ENCODE assay signal across 1 cellular context in the genomic region with DNA sequence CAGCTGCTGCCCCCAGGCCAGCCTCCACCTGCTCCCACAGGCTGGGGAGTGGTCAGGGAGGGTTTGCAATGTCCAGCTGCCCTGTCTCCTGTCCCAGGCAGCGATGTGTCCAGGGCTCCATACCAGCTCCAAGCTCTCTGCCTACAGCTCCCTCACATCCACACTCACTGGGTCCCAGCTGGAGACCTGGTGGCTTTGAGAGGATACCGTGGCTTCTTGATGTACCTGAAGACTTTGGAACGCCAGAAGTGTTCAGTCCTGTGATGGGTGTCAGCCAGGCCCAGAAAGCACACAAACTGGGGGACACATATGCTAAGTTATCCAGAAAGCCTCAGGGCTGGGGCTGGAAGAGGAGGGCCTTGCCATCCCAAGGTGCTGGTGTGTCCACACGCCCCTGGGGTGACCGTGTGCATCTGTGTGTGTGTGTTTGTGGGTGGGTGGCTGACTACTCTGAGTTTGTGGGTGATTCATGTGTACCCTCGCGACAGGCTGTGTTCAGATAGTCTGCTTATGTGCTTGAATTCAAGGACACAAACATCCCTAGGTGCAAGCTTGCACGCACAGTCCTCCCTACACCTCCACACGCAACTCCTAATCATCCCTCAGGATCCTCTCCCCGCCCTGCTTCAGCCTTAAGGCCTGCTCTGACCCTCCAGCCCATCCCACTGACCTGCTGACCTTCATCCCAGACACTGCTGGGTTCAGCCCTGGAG.
TF ChIP-seq lines count a peak whose summit lies in the region.

No MANE protein-coding gene starts in this region.

TF ChIP-seq in HepG2, 621 proteins besides CTCF, POLR2A, EP300 and RAD21 (continues in another document):
- TF ChIP-seq, protein P1, sequence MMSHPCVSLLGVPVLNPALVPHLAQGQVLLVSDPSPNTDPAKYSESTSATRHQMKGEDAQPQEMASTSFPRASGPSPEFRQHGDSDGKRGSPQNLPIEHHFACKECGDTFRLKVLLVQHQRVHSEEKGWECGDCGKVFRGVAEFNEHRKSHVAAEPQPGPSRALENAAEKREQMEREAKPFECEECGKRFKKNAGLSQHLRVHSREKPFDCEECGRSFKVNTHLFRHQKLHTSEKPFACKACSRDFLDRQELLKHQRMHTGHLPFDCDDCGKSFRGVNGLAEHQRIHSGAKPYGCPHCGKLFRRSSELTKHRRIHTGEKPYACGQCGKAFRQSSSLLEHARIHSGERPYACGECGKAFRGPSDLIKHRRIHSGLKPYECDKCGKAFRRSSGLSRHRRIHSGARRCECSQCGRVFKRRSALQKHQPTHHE (CRISPR knock-in tag; IDR thresholded peaks at IDR 0.05; ENCODE audit: borderline replicate concordance), result no peak
- peak; percentile 88 for TF ChIP-seq MEIS1 (CRISPR knock-in tag; IDR thresholded peaks at IDR 0.05; ENCODE audit: borderline replicate concordance)
- TF ChIP-seq, protein P2, sequence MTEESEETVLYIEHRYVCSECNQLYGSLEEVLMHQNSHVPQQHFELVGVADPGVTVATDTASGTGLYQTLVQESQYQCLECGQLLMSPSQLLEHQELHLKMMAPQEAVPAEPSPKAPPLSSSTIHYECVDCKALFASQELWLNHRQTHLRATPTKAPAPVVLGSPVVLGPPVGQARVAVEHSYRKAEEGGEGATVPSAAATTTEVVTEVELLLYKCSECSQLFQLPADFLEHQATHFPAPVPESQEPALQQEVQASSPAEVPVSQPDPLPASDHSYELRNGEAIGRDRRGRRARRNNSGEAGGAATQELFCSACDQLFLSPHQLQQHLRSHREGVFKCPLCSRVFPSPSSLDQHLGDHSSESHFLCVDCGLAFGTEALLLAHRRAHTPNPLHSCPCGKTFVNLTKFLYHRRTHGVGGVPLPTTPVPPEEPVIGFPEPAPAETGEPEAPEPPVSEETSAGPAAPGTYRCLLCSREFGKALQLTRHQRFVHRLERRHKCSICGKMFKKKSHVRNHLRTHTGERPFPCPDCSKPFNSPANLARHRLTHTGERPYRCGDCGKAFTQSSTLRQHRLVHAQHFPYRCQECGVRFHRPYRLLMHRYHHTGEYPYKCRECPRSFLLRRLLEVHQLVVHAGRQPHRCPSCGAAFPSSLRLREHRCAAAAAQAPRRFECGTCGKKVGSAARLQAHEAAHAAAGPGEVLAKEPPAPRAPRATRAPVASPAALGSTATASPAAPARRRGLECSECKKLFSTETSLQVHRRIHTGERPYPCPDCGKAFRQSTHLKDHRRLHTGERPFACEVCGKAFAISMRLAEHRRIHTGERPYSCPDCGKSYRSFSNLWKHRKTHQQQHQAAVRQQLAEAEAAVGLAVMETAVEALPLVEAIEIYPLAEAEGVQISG (CRISPR knock-in tag; IDR thresholded peaks at IDR 0.05), result no peak
- TF ChIP-seq CHCHD3 (CRISPR knock-in tag; IDR thresholded peaks at IDR 0.05), result no peak
- no peak for TF ChIP-seq ZNF468 (CRISPR knock-in tag; IDR thresholded peaks at IDR 0.05)
- no peak for TF ChIP-seq ZNF343 (CRISPR knock-in tag; IDR thresholded peaks at IDR 0.05)
- TF ChIP-seq PHF21A (CRISPR knock-in tag; IDR thresholded peaks at IDR 0.05), result no peak
- no peak for TF ChIP-seq REL (CRISPR knock-in tag; conservative IDR thresholded peaks at IDR 0.05)
- TF ChIP-seq, protein P3, sequence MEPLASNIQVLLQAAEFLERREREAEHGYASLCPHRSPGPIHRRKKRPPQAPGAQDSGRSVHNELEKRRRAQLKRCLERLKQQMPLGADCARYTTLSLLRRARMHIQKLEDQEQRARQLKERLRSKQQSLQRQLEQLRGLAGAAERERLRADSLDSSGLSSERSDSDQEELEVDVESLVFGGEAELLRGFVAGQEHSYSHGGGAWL (CRISPR knock-in tag; IDR thresholded peaks at IDR 0.05), result no peak
- 0 out of 2 replicates have a peak, but pooled peaks have one; percentile 17 for TF ChIP-seq GABPB1 (CRISPR knock-in tag; IDR thresholded peaks at IDR 0.05)
- TF ChIP-seq, protein P4, sequence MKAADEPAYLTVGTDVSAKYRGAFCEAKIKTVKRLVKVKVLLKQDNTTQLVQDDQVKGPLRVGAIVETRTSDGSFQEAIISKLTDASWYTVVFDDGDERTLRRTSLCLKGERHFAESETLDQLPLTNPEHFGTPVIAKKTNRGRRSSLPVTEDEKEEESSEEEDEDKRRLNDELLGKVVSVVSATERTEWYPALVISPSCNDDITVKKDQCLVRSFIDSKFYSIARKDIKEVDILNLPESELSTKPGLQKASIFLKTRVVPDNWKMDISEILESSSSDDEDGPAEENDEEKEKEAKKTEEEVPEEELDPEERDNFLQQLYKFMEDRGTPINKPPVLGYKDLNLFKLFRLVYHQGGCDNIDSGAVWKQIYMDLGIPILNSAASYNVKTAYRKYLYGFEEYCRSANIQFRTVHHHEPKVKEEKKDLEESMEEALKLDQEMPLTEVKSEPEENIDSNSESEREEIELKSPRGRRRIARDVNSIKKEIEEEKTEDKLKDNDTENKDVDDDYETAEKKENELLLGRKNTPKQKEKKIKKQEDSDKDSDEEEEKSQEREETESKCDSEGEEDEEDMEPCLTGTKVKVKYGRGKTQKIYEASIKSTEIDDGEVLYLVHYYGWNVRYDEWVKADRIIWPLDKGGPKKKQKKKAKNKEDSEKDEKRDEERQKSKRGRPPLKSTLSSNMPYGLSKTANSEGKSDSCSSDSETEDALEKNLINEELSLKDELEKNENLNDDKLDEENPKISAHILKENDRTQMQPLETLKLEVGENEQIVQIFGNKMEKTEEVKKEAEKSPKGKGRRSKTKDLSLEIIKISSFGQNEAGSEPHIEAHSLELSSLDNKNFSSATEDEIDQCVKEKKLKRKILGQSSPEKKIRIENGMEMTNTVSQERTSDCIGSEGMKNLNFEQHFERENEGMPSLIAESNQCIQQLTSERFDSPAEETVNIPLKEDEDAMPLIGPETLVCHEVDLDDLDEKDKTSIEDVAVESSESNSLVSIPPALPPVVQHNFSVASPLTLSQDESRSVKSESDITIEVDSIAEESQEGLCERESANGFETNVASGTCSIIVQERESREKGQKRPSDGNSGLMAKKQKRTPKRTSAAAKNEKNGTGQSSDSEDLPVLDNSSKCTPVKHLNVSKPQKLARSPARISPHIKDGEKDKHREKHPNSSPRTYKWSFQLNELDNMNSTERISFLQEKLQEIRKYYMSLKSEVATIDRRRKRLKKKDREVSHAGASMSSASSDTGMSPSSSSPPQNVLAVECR (CRISPR knock-in tag; IDR thresholded peaks at IDR 0.05; ENCODE audit: borderline replicate concordance), result no peak
- TF ChIP-seq RCOR2 (CRISPR knock-in tag; IDR thresholded peaks at IDR 0.05), result no peak
- TF ChIP-seq, protein P5, sequence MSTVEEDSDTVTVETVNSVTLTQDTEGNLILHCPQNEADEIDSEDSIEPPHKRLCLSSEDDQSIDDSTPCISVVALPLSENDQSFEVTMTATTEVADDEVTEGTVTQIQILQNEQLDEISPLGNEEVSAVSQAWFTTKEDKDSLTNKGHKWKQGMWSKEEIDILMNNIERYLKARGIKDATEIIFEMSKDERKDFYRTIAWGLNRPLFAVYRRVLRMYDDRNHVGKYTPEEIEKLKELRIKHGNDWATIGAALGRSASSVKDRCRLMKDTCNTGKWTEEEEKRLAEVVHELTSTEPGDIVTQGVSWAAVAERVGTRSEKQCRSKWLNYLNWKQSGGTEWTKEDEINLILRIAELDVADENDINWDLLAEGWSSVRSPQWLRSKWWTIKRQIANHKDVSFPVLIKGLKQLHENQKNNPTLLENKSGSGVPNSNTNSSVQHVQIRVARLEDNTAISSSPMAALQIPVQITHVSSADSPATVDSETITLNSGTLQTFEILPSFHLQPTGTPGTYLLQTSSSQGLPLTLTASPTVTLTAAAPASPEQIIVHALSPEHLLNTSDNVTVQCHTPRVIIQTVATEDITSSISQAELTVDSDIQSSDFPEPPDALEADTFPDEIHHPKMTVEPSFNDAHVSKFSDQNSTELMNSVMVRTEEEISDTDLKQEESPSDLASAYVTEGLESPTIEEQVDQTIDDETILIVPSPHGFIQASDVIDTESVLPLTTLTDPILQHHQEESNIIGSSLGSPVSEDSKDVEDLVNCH (CRISPR knock-in tag; IDR thresholded peaks at IDR 0.05), result no peak
- no peak for TF ChIP-seq NCOA1 (CRISPR knock-in tag; IDR thresholded peaks at IDR 0.05)
- 0 out of 2 replicates have a peak, but pooled peaks have one; percentile 37 for TF ChIP-seq ZNF317 (CRISPR knock-in tag; IDR thresholded peaks at IDR 0.05)
- no peak for TF ChIP-seq ZFYVE20 (CRISPR knock-in tag; IDR thresholded peaks at IDR 0.05; ENCODE audit: borderline replicate concordance, low read depth)
- TF ChIP-seq JUNB (CRISPR knock-in tag; IDR thresholded peaks at IDR 0.05; ENCODE audit: borderline replicate concordance), result no peak
- TF ChIP-seq ZMYM4 (CRISPR knock-in tag; IDR thresholded peaks at IDR 0.05), result no peak
- TF ChIP-seq, protein P6, sequence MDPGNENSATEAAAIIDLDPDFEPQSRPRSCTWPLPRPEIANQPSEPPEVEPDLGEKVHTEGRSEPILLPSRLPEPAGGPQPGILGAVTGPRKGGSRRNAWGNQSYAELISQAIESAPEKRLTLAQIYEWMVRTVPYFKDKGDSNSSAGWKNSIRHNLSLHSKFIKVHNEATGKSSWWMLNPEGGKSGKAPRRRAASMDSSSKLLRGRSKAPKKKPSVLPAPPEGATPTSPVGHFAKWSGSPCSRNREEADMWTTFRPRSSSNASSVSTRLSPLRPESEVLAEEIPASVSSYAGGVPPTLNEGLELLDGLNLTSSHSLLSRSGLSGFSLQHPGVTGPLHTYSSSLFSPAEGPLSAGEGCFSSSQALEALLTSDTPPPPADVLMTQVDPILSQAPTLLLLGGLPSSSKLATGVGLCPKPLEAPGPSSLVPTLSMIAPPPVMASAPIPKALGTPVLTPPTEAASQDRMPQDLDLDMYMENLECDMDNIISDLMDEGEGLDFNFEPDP (CRISPR knock-in tag; conservative IDR thresholded peaks at IDR 0.05), result 0 out of 2 replicates have a peak, but pooled peaks have one; percentile 56
- TF ChIP-seq ZNF205 (CRISPR knock-in tag; IDR thresholded peaks at IDR 0.05), result no peak
- TF ChIP-seq PAWR (CRISPR knock-in tag; IDR thresholded peaks at IDR 0.05; ENCODE audit: borderline replicate concordance), result 0 out of 2 replicates have a peak, but pooled peaks have one; percentile 26
- TF ChIP-seq ZNF772 (CRISPR knock-in tag; IDR thresholded peaks at IDR 0.05), result no peak; the same call in 1 of the 2 replicates
- TF ChIP-seq STAG1 (CRISPR knock-in tag; IDR thresholded peaks at IDR 0.05), result no peak
- no peak for TF ChIP-seq SRSF4 (IDR thresholded peaks at IDR 0.05; ENCODE audit: low read depth, low read length, poor library complexity, severe bottlenecking)
- 0 out of 2 replicates have a peak, but pooled peaks have one; percentile 46 for TF ChIP-seq ZBTB3 (CRISPR knock-in tag; IDR thresholded peaks at IDR 0.05; ENCODE audit: borderline replicate concordance, low read depth)
- TF ChIP-seq, protein P7, sequence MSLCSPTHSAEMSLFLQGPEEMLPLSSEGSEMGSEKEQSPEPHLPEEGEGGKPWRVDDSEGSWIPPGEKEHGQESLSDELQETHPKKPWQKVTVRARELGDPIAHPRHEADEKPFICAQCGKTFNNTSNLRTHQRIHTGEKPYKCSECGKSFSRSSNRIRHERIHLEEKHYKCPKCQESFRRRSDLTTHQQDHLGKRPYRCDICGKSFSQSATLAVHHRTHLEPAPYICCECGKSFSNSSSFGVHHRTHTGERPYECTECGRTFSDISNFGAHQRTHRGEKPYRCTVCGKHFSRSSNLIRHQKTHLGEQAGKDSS (CRISPR knock-in tag; IDR thresholded peaks at IDR 0.05; ENCODE audit: borderline replicate concordance, low read depth), result no peak
- TF ChIP-seq, protein P8, sequence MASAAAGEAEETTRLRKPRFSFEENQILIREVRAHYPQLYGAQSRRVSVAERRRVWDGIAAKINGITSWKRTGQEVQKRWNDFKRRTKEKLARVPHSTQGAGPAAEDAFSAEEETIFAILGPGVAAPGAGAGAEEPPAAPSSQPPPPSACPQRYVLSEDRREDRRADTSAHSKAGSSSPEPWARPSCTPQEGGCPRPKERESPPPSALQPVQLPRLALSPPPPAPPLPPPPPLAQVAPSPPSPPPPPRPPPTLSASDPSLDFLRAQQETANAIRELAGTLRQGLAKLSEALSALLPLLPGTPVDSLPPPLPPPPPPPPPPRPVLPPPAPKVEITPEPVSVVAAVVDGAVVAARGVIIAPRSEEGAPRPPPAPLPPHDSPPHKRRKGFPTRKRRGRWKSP (CRISPR knock-in tag; IDR thresholded peaks at IDR 0.05), result peak; percentile 69; the same call in 1 of the 2 replicates
